ENCODE assay signal across 26 cellular contexts in genomic region chr18:73681912-73682311, GRCh38.
"Had no signal": no experiment of that assay in that cellular context is flagged by ENCODE, and none has a peak within 500 bp of the region (broad histone marks: within the 10 kb centered on the region; RNA-seq: fewer than 3 reads in every experiment).

No MANE protein-coding gene starts in this region.

- H3K4me2 ChIP-seq: smooth muscle cell had no signal

- H3K27ac ChIP-seq: left lung, neutrophil, pancreas, right lobe of liver, thoracic aorta, tibial nerve, upper lobe of right lung, uterus had no signal

- H3K27me3 Mint-ChIP-seq: effector memory CD8-positive, alpha-beta T cell; naive B cell; natural killer cell treated with Interleukin-12 subunit alpha and Interleukin-12 subunit beta and Interleukin-15 and Interleukin-18, amount 100 ng/mL, for 72 hours; stimulated activated naive CD8-positive, alpha-beta T cell treated with anti-CD3 and anti-CD28 coated beads, Interleukin-15, Interleukin-2, amounts not matched to agents 100 ng/mL and 50 ng/mL, for 24 hours had no signal

- H3K9me3 ChIP-seq: left lung, mucosa of descending colon, neutrophil, pancreas, right lobe of liver, thoracic aorta, tibial nerve, upper lobe of right lung, uterus had no signal

- DNase-seq: cortex of kidney; effector memory CD8-positive, alpha-beta T cell; erythroblast; kidney; left cardiac atrium; left lung; mesenchymal stem cell; mucosa of descending colon; naive B cell; pancreas; right lobe of liver; stimulated activated CD4-positive, alpha-beta T cell treated with anti-CD3 and anti-CD28 coated beads, Interleukin-2, amount 100 ng/mL, for 24 hours; stimulated activated CD4-positive, alpha-beta T cell treated with anti-CD3 and anti-CD28 coated beads, Interleukin-4, amount 100 ng/mL, for 24 hours; upper lobe of right lung; uterus had no signal

- H3K27ac Mint-ChIP-seq: effector memory CD8-positive, alpha-beta T cell; mesothelial cell of epicardium; naive B cell; natural killer cell treated with Interleukin-12 subunit alpha and Interleukin-12 subunit beta and Interleukin-15 and Interleukin-18, amount 100 ng/mL, for 72 hours; stimulated activated effector memory CD8-positive, alpha-beta T cell treated with anti-CD3 and anti-CD28 coated beads, Interleukin-12 subunit alpha, Interleukin-12 subunit beta, amount 100 ng/mL, for 72 hours; stimulated activated naive CD8-positive, alpha-beta T cell treated with anti-CD3 and anti-CD28 coated beads, Interleukin-15, Interleukin-2, amounts not matched to agents 100 ng/mL and 50 ng/mL, for 24 hours had no signal

- H3K4me1 ChIP-seq: left lung, pancreas, right lobe of liver, tibial nerve, upper lobe of right lung, uterus had no signal

- FAIRE-seq: endometrium, frontal cortex, kidney, pancreas had no signal

- H3K4me3 ChIP-seq: left lung, mucosa of descending colon, pancreas, right lobe of liver, smooth muscle cell, thoracic aorta, tibial nerve, upper lobe of right lung, uterus had no signal

- H3K4me1 Mint-ChIP-seq: naive B cell; neural crest cell; stimulated activated effector memory CD8-positive, alpha-beta T cell treated with anti-CD3 and anti-CD28 coated beads, Interleukin-12 subunit alpha, Interleukin-12 subunit beta, amount 100 ng/mL, for 72 hours had no signal

- H3K9me3 Mint-ChIP-seq: mesothelial cell of epicardium, naive B cell, neural crest cell had no signal

- H3K36me3 ChIP-seq: left lung, neutrophil, pancreas, right lobe of liver, thoracic aorta, tibial nerve, upper lobe of right lung, uterus had no signal

- ATAC-seq: effector memory CD8-positive, alpha-beta T cell; left cardiac atrium; left lung; mucosa of descending colon; natural killer cell treated with Interleukin-12 subunit alpha and Interleukin-12 subunit beta and Interleukin-15 and Interleukin-18, amount 100 ng/mL, for 72 hours; pancreas; right lobe of liver; stimulated activated effector memory CD8-positive, alpha-beta T cell treated with anti-CD3 and anti-CD28 coated beads, Interleukin-12 subunit alpha, Interleukin-12 subunit beta, amount 100 ng/mL, for 72 hours; upper lobe of right lung had no signal

- H3K27me3 ChIP-seq: left lung, neutrophil, pancreas, right lobe of liver, tibial nerve, upper lobe of right lung, uterus had no signal

- H3K36me3 Mint-ChIP-seq: mesothelial cell of epicardium; naive B cell; natural killer cell treated with Interleukin-12 subunit alpha and Interleukin-12 subunit beta and Interleukin-15 and Interleukin-18, amount 100 ng/mL, for 72 hours; stimulated activated effector memory CD8-positive, alpha-beta T cell treated with anti-CD3 and anti-CD28 coated beads, Interleukin-12 subunit alpha, Interleukin-12 subunit beta, amount 100 ng/mL, for 72 hours had no signal

- H3K4me3 Mint-ChIP-seq: effector memory CD8-positive, alpha-beta T cell; mesothelial cell of epicardium; naive B cell; natural killer cell treated with Interleukin-12 subunit alpha and Interleukin-12 subunit beta and Interleukin-15 and Interleukin-18, amount 100 ng/mL, for 72 hours; neural crest cell; stimulated activated effector memory CD8-positive, alpha-beta T cell treated with anti-CD3 and anti-CD28 coated beads, Interleukin-12 subunit alpha, Interleukin-12 subunit beta, amount 100 ng/mL, for 72 hours; stimulated activated naive CD8-positive, alpha-beta T cell treated with anti-CD3 and anti-CD28 coated beads, Interleukin-15, Interleukin-2, amounts not matched to agents 100 ng/mL and 50 ng/mL, for 24 hours had no signal
